Comparison of ENCODE assay signal across 8 cellular contexts in the genomic region with DNA sequence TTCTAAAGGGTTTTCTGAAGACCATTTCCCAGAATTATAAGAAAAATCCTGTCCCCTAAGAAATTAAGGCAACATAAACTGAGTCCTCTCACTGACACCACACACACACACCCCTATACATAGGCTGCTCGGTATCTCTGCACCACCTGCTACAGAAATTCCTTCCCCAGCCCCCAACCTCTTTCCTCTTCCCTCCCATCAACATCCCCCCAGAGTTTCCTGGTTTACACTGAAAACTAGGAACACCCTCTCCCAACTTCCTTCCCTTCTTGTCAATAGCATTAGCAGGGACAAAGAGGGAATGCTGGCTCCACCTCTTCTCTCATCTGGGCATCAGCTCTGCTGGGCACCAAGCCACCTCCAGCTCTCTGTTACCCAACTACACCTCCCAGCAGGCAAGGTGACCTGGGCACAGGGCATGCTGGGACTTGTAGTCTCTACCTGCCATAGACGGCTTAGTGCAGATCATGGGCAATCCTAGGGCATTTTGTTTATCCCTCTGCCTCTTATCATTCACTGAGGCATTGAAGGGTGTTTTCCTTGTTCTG. TPM values are rescaled to one million over a fixed set of nuclear protein-coding genes. Genes with fewer than 3 reads are reported as not detected.
DNase-seq lines count a peak whose midpoint lies in the region; ATAC-seq lines count a peak whose summit lies in the region.

No MANE protein-coding gene starts in this region.

- no peak overlapping the region for H3K27ac ChIP-seq in effector memory CD4-positive, alpha-beta T cell (ENCODE audit: insufficient read depth, low read length, poor library complexity, severe bottlenecking)
- no peak overlapping the region for H3K27ac ChIP-seq in mesendoderm (ENCODE audit: low read depth, low read length)

- H3K4me3 ChIP-seq in effector memory CD4-positive, alpha-beta T cell (ENCODE audit: insufficient read depth, low read depth, low read length, poor library complexity, severe bottlenecking): no peak overlapping the region
- H3K4me3 ChIP-seq in mesendoderm (ENCODE audit: low read length): no peak overlapping the region

- no peak overlapping the region for H4K8ac ChIP-seq in mesendoderm (ENCODE audit: low read depth, low read length)

- ATAC-seq in HG02870 (IDR thresholded peaks at IDR 0.05; ENCODE audit: unreplicated experiment): no peak

- H3K23ac ChIP-seq in mesendoderm (ENCODE audit: low read length): no peak overlapping the region

- H3K9me3 ChIP-seq in effector memory CD4-positive, alpha-beta T cell (ENCODE audit: control insufficient read depth, low read length): no peaks in the 10 kb centered on the region

- H3K79me2 ChIP-seq in mesendoderm (ENCODE audit: control insufficient read depth, insufficient read depth, low read length): no peaks in the 10 kb centered on the region

- H3K56ac ChIP-seq in mesendoderm (ENCODE audit: low read length): no peak overlapping the region

- no peak overlapping the region for H3K4ac ChIP-seq in mesendoderm (ENCODE audit: low read depth, low read length)

- DNase-seq in activated gamma-delta T cell treated with Interleukin-2 at 50 U/mL for 16 hours (peak; percentile 56), activated gamma-delta T cell (lab: John Stamatoyannopoulos, UW) (no peak), NCI-H226 (peak; percentile 79), mesendoderm (peak; percentile 77)
- peak; percentile 48 to 59 for DNase-seq in activated CD4-positive, alpha-beta T cell treated with anti-CD3 and anti-CD28 coated beads, Interleukin-2, amount 50 U/mL, for 48 hours
- peak; percentile 26 to 38 (median 30) for DNase-seq in effector memory CD4-positive, alpha-beta T cell
- peak; percentile 40 for DNase-seq in stimulated activated CD8-positive, alpha-beta memory T cell treated with anti-CD3 and anti-CD28 coated beads, Interleukin-4, amount 100 ng/mL, for 24 hours (ENCODE audit: low read depth)

- no peak overlapping the region for H2BK5ac ChIP-seq in mesendoderm (ENCODE audit: low read length)

- H3K9ac ChIP-seq in mesendoderm (ENCODE audit: low read length): no peak overlapping the region

- H3K4me2 ChIP-seq in mesendoderm (ENCODE audit: low read length): no peak overlapping the region

- H2BK120ac ChIP-seq in mesendoderm (ENCODE audit: low read depth, low read length): no peak overlapping the region

- H3K27me3 ChIP-seq in effector memory CD4-positive, alpha-beta T cell (replicated peaks; ENCODE audit: control insufficient read depth, insufficient read depth, low read length, poor library complexity, severe bottlenecking): no peaks in the 10 kb centered on the region
- H3K27me3 ChIP-seq in mesendoderm (ENCODE audit: insufficient read depth, low read length, poor library complexity): no peaks in the 10 kb centered on the region

- no peaks in the 10 kb centered on the region for H3K79me1 ChIP-seq in mesendoderm (ENCODE audit: low read length)

- H2AK5ac ChIP-seq in mesendoderm (ENCODE audit: low read length): no peak overlapping the region

- H2BK15ac ChIP-seq in mesendoderm (replicated peaks; ENCODE audit: low read depth): no peak overlapping the region

- no peak overlapping the region for H3K18ac ChIP-seq in mesendoderm (ENCODE audit: low read length)

- H3K36me3 ChIP-seq in effector memory CD4-positive, alpha-beta T cell (ENCODE audit: control insufficient read depth, insufficient read depth, low read length): no peaks in the 10 kb centered on the region
- H3K36me3 ChIP-seq in mesendoderm (ENCODE audit: control insufficient read depth, insufficient read depth, low read length): no peaks in the 10 kb centered on the region

- H3K4me1 ChIP-seq in effector memory CD4-positive, alpha-beta T cell (ENCODE audit: control insufficient read depth, insufficient read depth, low read length, poor library complexity, severe bottlenecking): no peaks in the 10 kb centered on the region
- H3K4me1 ChIP-seq in mesendoderm (ENCODE audit: control insufficient read depth, low read depth, low read length): no peaks in the 10 kb centered on the region

- no CpG with 5 or more reads among the region's 2 CpGs for WGBS in mesendoderm (ENCODE audit: extremely low coverage, insufficient coverage, low lambda C conversion rate)

- no peak overlapping the region for H4K5ac ChIP-seq in mesendoderm (ENCODE audit: low read length)

RNA-seq across cellular contexts. Expression of a gene that starts 15.7 kb away (rescaled TPM):
- 18.0 TPM for polyA plus RNA-seq in mesendoderm (2013, experiment 1 of 2)
- 19.6 TPM for polyA plus RNA-seq in mesendoderm (2013, experiment 2 of 2)

RNA-seq across cellular contexts. Expression of a gene that starts 19.1 kb away (rescaled TPM):
- 42.3 TPM for polyA plus RNA-seq in mesendoderm (2013, experiment 1 of 2)
- polyA plus RNA-seq in mesendoderm (2013, experiment 2 of 2): 41.8 TPM

RNA-seq across cellular contexts. Expression of a gene that starts 51.3 kb away (rescaled TPM):
- 16.1 TPM for polyA plus RNA-seq in mesendoderm (2013, experiment 1 of 2)
- polyA plus RNA-seq in mesendoderm (2013, experiment 2 of 2): 16.7 TPM
